1 cellular context compared by ENCODE assay signal in genomic region chr12:120367252-120367923, GRCh38.
TF ChIP-seq lines count a peak whose summit lies in the region.

No MANE protein-coding gene starts in this region.

TF ChIP-seq in HCT116, 20 proteins besides CTCF, POLR2A, EP300 and RAD21:
- TF ChIP-seq ZFX (IDR thresholded peaks at IDR 0.05) (no peak), CBX3 (IDR thresholded peaks at IDR 0.05; ENCODE audit: low read depth) (no peak), SRF (IDR thresholded peaks at IDR 0.05; ENCODE audit: low read depth) (no peak), EGR1 (IDR thresholded peaks at IDR 0.05; ENCODE audit: low read depth) (no peak), EZH2 (IDR thresholded peaks at IDR 0.05) (no peak), CEBPB (IDR thresholded peaks at IDR 0.05; ENCODE audit: low read depth) (no peak), EZH2phosphoT487 (IDR thresholded peaks at IDR 0.05; ENCODE audit: borderline replicate concordance) (no peak), REST (IDR thresholded peaks at IDR 0.05; ENCODE audit: low read depth) (no peak), FOSL1 (IDR thresholded peaks at IDR 0.05; ENCODE audit: low read depth) (no peak), YY1 (IDR thresholded peaks at IDR 0.05; ENCODE audit: extremely low read depth, insufficient replicate concordance, low read depth, low read length) (no peak), POLR2AphosphoS5 (IDR thresholded peaks at IDR 0.05; ENCODE audit: low read depth, low read length) (no peak), ZBTB33 (IDR thresholded peaks at IDR 0.05; ENCODE audit: extremely low read depth, insufficient replicate concordance, low read length) (no peak), ZNF274 (IDR thresholded peaks at IDR 0.05; ENCODE audit: low read depth, low read length) (no peak), TCF7L2 (IDR thresholded peaks at IDR 0.05; ENCODE audit: borderline replicate concordance, extremely low read depth, insufficient read depth, insufficient read length) (no peak)
